Comparison of ENCODE assay signal across 36 cellular contexts in the genomic region with DNA sequence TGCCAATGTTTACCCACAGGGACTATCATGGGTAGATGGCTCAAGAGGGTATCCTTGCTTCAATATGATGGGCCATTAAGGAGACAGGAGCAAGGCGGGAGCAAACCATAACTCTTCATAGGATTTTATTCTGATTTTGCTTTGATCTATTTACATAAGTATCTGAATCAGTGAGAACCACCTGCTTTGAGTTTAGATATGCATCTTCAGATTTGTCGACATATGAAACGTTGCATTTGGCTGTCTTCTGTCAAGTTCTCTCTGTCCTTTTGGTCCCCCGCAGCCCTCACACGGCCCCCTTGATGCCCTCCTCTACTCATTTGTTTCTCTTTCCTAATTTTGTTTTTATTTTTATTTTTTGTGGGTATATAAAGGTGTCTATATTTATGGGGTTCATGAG.
"Had no signal": no experiment of that assay in that cellular context is flagged by ENCODE, and none has a peak within 500 bp of the region (broad histone marks: within the 10 kb centered on the region; RNA-seq: fewer than 3 reads in every experiment).

No MANE protein-coding gene starts in this region.

- H3K4me3 ChIP-seq: adrenal gland, ascending aorta, body of pancreas, breast epithelium, cardiac muscle cell had no signal

- H3K27ac Mint-ChIP-seq: activated naive CD4-positive, alpha-beta T cell treated with anti-CD3 and anti-CD28 coated beads for 36 hours; activated naive CD4-positive, alpha-beta T cell treated with anti-CD3 and anti-CD28 coated beads, Interleukin-2, amount 10 ng/mL, durations not matched to agents 7 days and 5 days; activated naive CD4-positive, alpha-beta T cell treated with anti-CD3 and anti-CD28 coated beads, Interleukin-2, amount 50 U/mL, for 24 hours; activated naive CD4-positive, alpha-beta T cell treated with anti-CD3 and anti-CD28 coated beads, Interleukin-2, amount 50 U/mL, for 72 hours; activated naive CD8-positive, alpha-beta T cell; activated naive CD8-positive, alpha-beta T cell treated with anti-CD3 and anti-CD28 coated beads for 36 hours; activated naive CD8-positive, alpha-beta T cell treated with anti-CD3 and anti-CD28 coated beads, Interleukin-2, amount 10 ng/mL, durations not matched to agents 7 days and 5 days; activated naive CD8-positive, alpha-beta T cell treated with anti-CD3 and anti-CD28 coated beads, Interleukin-2, amount 50 U/mL, for 24 hours; activated T-cell treated with anti-CD3 and anti-CD28 coated beads, Interleukin-2, amount 50 U/mL, for 24 hours; activated T-helper 1 cell treated with anti-CD3 and anti-CD28 coated beads, Interleukin-12 subunit alpha, Interleukin-12 subunit beta, Interleukin-2, Interleukin-4 antibody, amounts not matched to agents 30 ng/mL and 10 ng/mL and 1 ng/mL, durations not matched to agents 14 hours and 24 hours and 36 hours; activated T-helper 17 cell treated with anti-CD3 and anti-CD28 coated beads, Interleukin-2, amount 50 U/mL, for 72 hours; activated T-helper 2 cell treated with anti-CD3 and anti-CD28 coated beads, Interferon-gamma antibody, Interleukin-2, Interleukin-4, amounts not matched to agents 10 μg/mL and 5 μg/mL and 100 μg/mL, durations not matched to agents 14 hours and 24 hours and 36 hours; brain had no signal

- H3K27ac ChIP-seq: adrenal gland, ascending aorta, body of pancreas, brain microvascular endothelial cell, breast epithelium, cardiac muscle cell had no signal

- H3K4me3 Mint-ChIP-seq: activated naive CD4-positive, alpha-beta T cell treated with anti-CD3 and anti-CD28 coated beads for 36 hours; activated naive CD4-positive, alpha-beta T cell treated with anti-CD3 and anti-CD28 coated beads, Interleukin-2, amount 10 ng/mL, durations not matched to agents 7 days and 5 days; activated naive CD4-positive, alpha-beta T cell treated with anti-CD3 and anti-CD28 coated beads, Interleukin-2, amount 50 U/mL, for 24 hours; activated naive CD8-positive, alpha-beta T cell; activated naive CD8-positive, alpha-beta T cell treated with anti-CD3 and anti-CD28 coated beads for 36 hours; activated naive CD8-positive, alpha-beta T cell treated with anti-CD3 and anti-CD28 coated beads, Interleukin-2, amount 10 ng/mL, durations not matched to agents 7 days and 5 days; activated naive CD8-positive, alpha-beta T cell treated with anti-CD3 and anti-CD28 coated beads, Interleukin-2, amount 50 U/mL, for 24 hours; activated T-cell treated with anti-CD3 and anti-CD28 coated beads, Interleukin-2, amount 50 U/mL, for 24 hours; activated T-helper 1 cell treated with anti-CD3 and anti-CD28 coated beads, Interleukin-12 subunit alpha, Interleukin-12 subunit beta, Interleukin-2, Interleukin-4 antibody, amounts not matched to agents 30 ng/mL and 10 ng/mL and 1 ng/mL, durations not matched to agents 14 hours and 24 hours and 36 hours; activated T-helper 17 cell treated with anti-CD3 and anti-CD28 coated beads, Interleukin-2, amount 50 U/mL, for 72 hours; brain; central memory CD8-positive, alpha-beta T cell had no signal

- H3K4me1 ChIP-seq: adrenal gland, ascending aorta, body of pancreas, breast epithelium had no signal

- H3K9me3 Mint-ChIP-seq: activated naive CD4-positive, alpha-beta T cell treated with anti-CD3 and anti-CD28 coated beads for 36 hours; activated naive CD4-positive, alpha-beta T cell treated with anti-CD3 and anti-CD28 coated beads, Interleukin-2, amount 10 ng/mL, durations not matched to agents 7 days and 5 days; activated naive CD4-positive, alpha-beta T cell treated with anti-CD3 and anti-CD28 coated beads, Interleukin-2, amount 50 U/mL, for 24 hours; activated naive CD4-positive, alpha-beta T cell treated with anti-CD3 and anti-CD28 coated beads, Interleukin-2, amount 50 U/mL, for 72 hours; activated naive CD8-positive, alpha-beta T cell treated with anti-CD3 and anti-CD28 coated beads for 36 hours; activated naive CD8-positive, alpha-beta T cell treated with anti-CD3 and anti-CD28 coated beads, Interleukin-2, amount 10 ng/mL, durations not matched to agents 7 days and 5 days; activated naive CD8-positive, alpha-beta T cell treated with anti-CD3 and anti-CD28 coated beads, Interleukin-2, amount 50 U/mL, for 24 hours; activated T-cell treated with anti-CD3 and anti-CD28 coated beads, Interleukin-2, amount 50 U/mL, for 24 hours; activated T-helper 1 cell treated with anti-CD3 and anti-CD28 coated beads, Interleukin-12 subunit alpha, Interleukin-12 subunit beta, Interleukin-2, Interleukin-4 antibody, amounts not matched to agents 30 ng/mL and 10 ng/mL and 1 ng/mL, durations not matched to agents 14 hours and 24 hours and 36 hours; activated T-helper 17 cell treated with anti-CD3 and anti-CD28 coated beads, Interleukin-2, amount 50 U/mL, for 72 hours; activated T-helper 2 cell treated with anti-CD3 and anti-CD28 coated beads, Interferon-gamma antibody, Interleukin-2, Interleukin-4, amounts not matched to agents 10 μg/mL and 5 μg/mL and 100 μg/mL, durations not matched to agents 14 hours and 24 hours and 36 hours; brain; central memory CD8-positive, alpha-beta T cell had no signal

- H3K4me1 Mint-ChIP-seq: activated naive CD4-positive, alpha-beta T cell treated with anti-CD3 and anti-CD28 coated beads, Interleukin-2, amount 10 ng/mL, durations not matched to agents 7 days and 5 days; activated naive CD4-positive, alpha-beta T cell treated with anti-CD3 and anti-CD28 coated beads, Interleukin-2, amount 50 U/mL, for 24 hours; activated naive CD8-positive, alpha-beta T cell treated with anti-CD3 and anti-CD28 coated beads, Interleukin-2, amount 50 U/mL, for 24 hours; activated T-helper 17 cell treated with anti-CD3 and anti-CD28 coated beads, Interleukin-2, amount 50 U/mL, for 72 hours; central memory CD8-positive, alpha-beta T cell had no signal

- DNase-seq: activated effector memory CD4-positive, alpha-beta T cell treated with anti-CD3 and anti-CD28 coated beads, Interleukin-2, amount 50 U/mL, for 16 hours; activated effector memory CD4-positive, alpha-beta T cell treated with Interleukin-2 at 50 U/mL for 16 hours; activated gamma-delta T cell; activated gamma-delta T cell treated with Interleukin-2 at 50 U/mL for 16 hours; activated naive CD4-positive, alpha-beta T cell; activated naive CD4-positive, alpha-beta T cell treated with anti-CD3 and anti-CD28 coated beads for 36 hours; activated naive CD4-positive, alpha-beta T cell treated with anti-CD3 and anti-CD28 coated beads, Interleukin-2, amount 10 ng/mL, durations not matched to agents 7 days and 5 days; activated naive CD4-positive, alpha-beta T cell treated with anti-CD3 and anti-CD28 coated beads, Interleukin-2, amount 50 U/mL, for 16 hours; activated naive CD4-positive, alpha-beta T cell treated with Interleukin-2 at 50 U/mL for 16 hours; activated naive CD8-positive, alpha-beta T cell treated with anti-CD3 and anti-CD28 coated beads for 36 hours; activated naive CD8-positive, alpha-beta T cell treated with anti-CD3 and anti-CD28 coated beads, Interleukin-2, amount 10 ng/mL, durations not matched to agents 7 days and 5 days; activated naive CD8-positive, alpha-beta T cell treated with anti-CD3 and anti-CD28 coated beads, Interleukin-2, amount 50 U/mL, for 24 hours; activated T-cell treated with anti-CD3 and anti-CD28 coated beads for 4 hours; activated T-cell treated with anti-CD3 and anti-CD28 coated beads, Interleukin-2, amount 50 U/mL, for 1 hour; activated T-cell treated with anti-CD3 and anti-CD28 coated beads, Interleukin-2, amount 50 U/mL, for 24 hours; activated T-cell treated with anti-CD3 and anti-CD28 coated beads, Interleukin-2, amount 50 U/mL, for 48 hours; adrenal gland; amygdala; anterior cingulate cortex; aorta; body of pancreas; brain microvascular endothelial cell; caudate nucleus; central memory CD4-positive, alpha-beta T cell; cerebellar nuclear complex had no signal

- H3K36me3 ChIP-seq: brain microvascular endothelial cell, breast epithelium, cardiac muscle cell had no signal

- H3K27me3 ChIP-seq: adrenal gland, ascending aorta, body of pancreas, brain microvascular endothelial cell, breast epithelium, cardiac muscle cell had no signal

- ATAC-seq: activated naive CD4-positive, alpha-beta T cell treated with anti-CD3 and anti-CD28 coated beads, Interleukin-2, amount 50 U/mL, for 72 hours; activated naive CD8-positive, alpha-beta T cell treated with anti-CD3 and anti-CD28 coated beads, Interleukin-2, amount 50 U/mL, for 24 hours; activated T-helper 17 cell treated with anti-CD3 and anti-CD28 coated beads, Interleukin-2, amount 50 U/mL, for 72 hours; body of pancreas had no signal

- H3K9me3 ChIP-seq: adrenal gland, ascending aorta, body of pancreas, breast epithelium had no signal

- H3K27me3 Mint-ChIP-seq: activated naive CD4-positive, alpha-beta T cell treated with anti-CD3 and anti-CD28 coated beads, Interleukin-2, amount 10 ng/mL, durations not matched to agents 7 days and 5 days; activated naive CD4-positive, alpha-beta T cell treated with anti-CD3 and anti-CD28 coated beads, Interleukin-2, amount 50 U/mL, for 24 hours; activated naive CD8-positive, alpha-beta T cell; activated naive CD8-positive, alpha-beta T cell treated with anti-CD3 and anti-CD28 coated beads for 36 hours; activated naive CD8-positive, alpha-beta T cell treated with anti-CD3 and anti-CD28 coated beads, Interleukin-2, amount 10 ng/mL, durations not matched to agents 7 days and 5 days; activated naive CD8-positive, alpha-beta T cell treated with anti-CD3 and anti-CD28 coated beads, Interleukin-2, amount 50 U/mL, for 24 hours; activated T-cell treated with anti-CD3 and anti-CD28 coated beads, Interleukin-2, amount 50 U/mL, for 24 hours; activated T-helper 17 cell treated with anti-CD3 and anti-CD28 coated beads, Interleukin-2, amount 50 U/mL, for 72 hours; brain; central memory CD8-positive, alpha-beta T cell had no signal
